28 cellular contexts compared by ENCODE assay signal in genomic region chr5:11000517-11001353, GRCh38.
"Had no signal": no experiment of that assay in that cellular context is flagged by ENCODE, and none has a peak within 500 bp of the region (broad histone marks: within the 10 kb centered on the region; RNA-seq: fewer than 3 reads in every experiment).

No MANE protein-coding gene starts in this region.

- H3K27ac Mint-ChIP-seq: activated CD4-positive, alpha-beta memory T cell treated with anti-CD3 and anti-CD28 coated beads for 36 hours; activated CD4-positive, alpha-beta T cell treated with anti-CD3 and anti-CD28 coated beads, Interleukin-2, amount 10 ng/mL, durations not matched to agents 24 days and 14 days; activated naive CD4-positive, alpha-beta T cell treated with anti-CD3 and anti-CD28 coated beads, Interleukin-2, amount 10 ng/mL, durations not matched to agents 7 days and 5 days; activated naive CD8-positive, alpha-beta T cell treated with anti-CD3 and anti-CD28 coated beads, Interleukin-2, amount 10 ng/mL, durations not matched to agents 7 days and 5 days; memory B cell; naive thymus-derived CD4-positive, alpha-beta T cell; stimulated activated naive CD8-positive, alpha-beta T cell treated with anti-CD3 and anti-CD28 coated beads, Interleukin-15, Interleukin-2, amounts not matched to agents 100 ng/mL and 50 ng/mL, for 24 hours; T-helper 17 cell had no signal

- H3K4me3 Mint-ChIP-seq: activated CD4-positive, alpha-beta memory T cell treated with anti-CD3 and anti-CD28 coated beads for 36 hours; activated CD4-positive, alpha-beta T cell treated with anti-CD3 and anti-CD28 coated beads, Interleukin-2, amount 10 ng/mL, durations not matched to agents 24 days and 14 days; activated naive CD4-positive, alpha-beta T cell treated with anti-CD3 and anti-CD28 coated beads, Interleukin-2, amount 10 ng/mL, durations not matched to agents 7 days and 5 days; activated naive CD8-positive, alpha-beta T cell treated with anti-CD3 and anti-CD28 coated beads, Interleukin-2, amount 10 ng/mL, durations not matched to agents 7 days and 5 days; memory B cell; naive thymus-derived CD4-positive, alpha-beta T cell; stimulated activated naive CD8-positive, alpha-beta T cell treated with anti-CD3 and anti-CD28 coated beads, Interleukin-15, Interleukin-2, amounts not matched to agents 100 ng/mL and 50 ng/mL, for 24 hours; T-helper 17 cell had no signal

- H3K36me3 ChIP-seq: breast epithelium, esophagus squamous epithelium, right lobe of liver, thoracic aorta, uterus, WERI-Rb-1 had no signal

- H3K27ac ChIP-seq: breast epithelium, epithelial cell of prostate, esophagus squamous epithelium, parathyroid adenoma, right lobe of liver, skin epidermis, thoracic aorta, uterus, WERI-Rb-1 had no signal

- H3K4me3 ChIP-seq: breast epithelium, esophagus squamous epithelium, right lobe of liver, skin epidermis, thoracic aorta, uterus had no signal

- DNase-seq: activated CD4-positive, alpha-beta memory T cell treated with anti-CD3 and anti-CD28 coated beads for 36 hours; activated CD4-positive, alpha-beta T cell treated with anti-CD3 and anti-CD28 coated beads, Interleukin-2, amount 10 ng/mL, durations not matched to agents 24 days and 14 days; activated CD4-positive, CD25-positive, alpha-beta regulatory T cell treated with anti-CD3 and anti-CD28 coated beads, Interleukin-2, amount 50 U/mL, for 72 hours; activated CD8-positive, alpha-beta memory T cell treated with anti-CD3 and anti-CD28 coated beads, Interleukin-2, amount 50 U/mL, for 4 hours; activated gamma-delta T cell; activated naive CD4-positive, alpha-beta T cell treated with anti-CD3 and anti-CD28 coated beads, Interleukin-2, amount 10 ng/mL, durations not matched to agents 7 days and 5 days; activated naive CD8-positive, alpha-beta T cell treated with anti-CD3 and anti-CD28 coated beads, Interleukin-2, amount 10 ng/mL, durations not matched to agents 7 days and 5 days; activated T-cell treated with anti-CD3 and anti-CD28 coated beads, Interleukin-2, amount 50 U/mL, for 1 hour; effector CD8-positive, alpha-beta T cell; esophagus squamous epithelium; foreskin melanocyte; midbrain; naive thymus-derived CD4-positive, alpha-beta T cell; right lobe of liver; stimulated activated CD4-positive, alpha-beta T cell treated with anti-CD3 and anti-CD28 coated beads, Interleukin-12 subunit alpha, Interleukin-12 subunit beta, amount 100 ng/mL, for 4 hours; stimulated activated CD4-positive, alpha-beta T cell treated with anti-CD3 and anti-CD28 coated beads, Interleukin-4, amount 100 ng/mL, for 1 hour; T-helper 17 cell; T1000; trophoblast cell; uterus; WERI-Rb-1 had no signal

- H3K27me3 ChIP-seq: breast epithelium, right lobe of liver, uterus had no signal

- H3K27me3 Mint-ChIP-seq: activated CD4-positive, alpha-beta T cell treated with anti-CD3 and anti-CD28 coated beads, Interleukin-2, amount 10 ng/mL, durations not matched to agents 24 days and 14 days; stimulated activated naive CD8-positive, alpha-beta T cell treated with anti-CD3 and anti-CD28 coated beads, Interleukin-15, Interleukin-2, amounts not matched to agents 100 ng/mL and 50 ng/mL, for 24 hours had no signal

- H3K9me3 ChIP-seq: breast epithelium, esophagus squamous epithelium, right lobe of liver, thoracic aorta, uterus had no signal

- H2AFZ ChIP-seq: parathyroid adenoma had no signal

- H3K9me3 Mint-ChIP-seq: activated CD4-positive, alpha-beta memory T cell treated with anti-CD3 and anti-CD28 coated beads for 36 hours; activated CD4-positive, alpha-beta T cell treated with anti-CD3 and anti-CD28 coated beads, Interleukin-2, amount 10 ng/mL, durations not matched to agents 24 days and 14 days; activated naive CD4-positive, alpha-beta T cell treated with anti-CD3 and anti-CD28 coated beads, Interleukin-2, amount 10 ng/mL, durations not matched to agents 7 days and 5 days; activated naive CD8-positive, alpha-beta T cell treated with anti-CD3 and anti-CD28 coated beads, Interleukin-2, amount 10 ng/mL, durations not matched to agents 7 days and 5 days; memory B cell; stimulated activated naive CD8-positive, alpha-beta T cell treated with anti-CD3 and anti-CD28 coated beads, Interleukin-15, Interleukin-2, amounts not matched to agents 100 ng/mL and 50 ng/mL, for 24 hours had no signal

- H3K4me1 ChIP-seq: breast epithelium, esophagus squamous epithelium, parathyroid adenoma, right lobe of liver, uterus had no signal

- H3K36me3 Mint-ChIP-seq: activated CD4-positive, alpha-beta memory T cell treated with anti-CD3 and anti-CD28 coated beads for 36 hours; activated naive CD4-positive, alpha-beta T cell treated with anti-CD3 and anti-CD28 coated beads, Interleukin-2, amount 10 ng/mL, durations not matched to agents 7 days and 5 days; activated naive CD8-positive, alpha-beta T cell treated with anti-CD3 and anti-CD28 coated beads, Interleukin-2, amount 10 ng/mL, durations not matched to agents 7 days and 5 days; memory B cell; naive thymus-derived CD4-positive, alpha-beta T cell had no signal

- H3K79me2 ChIP-seq: parathyroid adenoma had no signal

- ATAC-seq: naive thymus-derived CD4-positive, alpha-beta T cell; right lobe of liver; T-helper 17 cell had no signal

- H3K4me1 Mint-ChIP-seq: activated CD4-positive, alpha-beta T cell treated with anti-CD3 and anti-CD28 coated beads, Interleukin-2, amount 10 ng/mL, durations not matched to agents 24 days and 14 days; activated naive CD4-positive, alpha-beta T cell treated with anti-CD3 and anti-CD28 coated beads, Interleukin-2, amount 10 ng/mL, durations not matched to agents 7 days and 5 days; activated naive CD8-positive, alpha-beta T cell treated with anti-CD3 and anti-CD28 coated beads, Interleukin-2, amount 10 ng/mL, durations not matched to agents 7 days and 5 days; memory B cell; T-helper 17 cell had no signal
